Comparison of ENCODE assay signal across 13 cellular contexts in genomic region chr2:102110168-102110567, GRCh38. TPM values are rescaled to one million over a fixed set of nuclear protein-coding genes. Genes with fewer than 3 reads are reported as not detected.
"Had no signal": no experiment of that assay in that cellular context is flagged by ENCODE, and none has a peak within 500 bp of the region (broad histone marks: within the 10 kb centered on the region; RNA-seq: fewer than 3 reads in every experiment).

No MANE protein-coding gene starts in this region.

- H3K4me3 Mint-ChIP-seq: activated CD8-positive, alpha-beta T cell treated with anti-CD3 and anti-CD28 coated beads, Interleukin-2, amount 10 ng/mL, durations not matched to agents 7 days and 5 days had no signal

- H3K27me3 ChIP-seq: foreskin keratinocyte, SJSA1, transverse colon had no signal

- H3K36me3 ChIP-seq: SJSA1, transverse colon had no signal

- H3K4me3 ChIP-seq: SJSA1, transverse colon had no signal

- H3K27ac Mint-ChIP-seq: activated CD8-positive, alpha-beta T cell treated with anti-CD3 and anti-CD28 coated beads, Interleukin-2, amount 10 ng/mL, durations not matched to agents 7 days and 5 days had no signal

- H3K9me3 ChIP-seq: SJSA1, transverse colon had no signal

- DNase-seq: activated CD4-positive, alpha-beta T cell treated with anti-CD3 and anti-CD28 coated beads for 1 hour; activated CD8-positive, alpha-beta memory T cell treated with anti-CD3 and anti-CD28 coated beads, Interleukin-2, amount 50 U/mL, for 48 hours; activated CD8-positive, alpha-beta T cell treated with anti-CD3 and anti-CD28 coated beads, Interleukin-2, amount 10 ng/mL, durations not matched to agents 7 days and 5 days; activated naive CD4-positive, alpha-beta T cell treated with Interleukin-2 at 50 U/mL for 16 hours; central memory CD4-positive, alpha-beta T cell; effector memory CD4-positive, alpha-beta T cell; foreskin keratinocyte; head of caudate nucleus; left colon; SW 1271; transverse colon had no signal

- H3K27ac ChIP-seq: foreskin keratinocyte, SJSA1, transverse colon had no signal

- H3K4me1 ChIP-seq: foreskin keratinocyte had no signal

- ATAC-seq: activated CD8-positive, alpha-beta T cell treated with anti-CD3 and anti-CD28 coated beads, Interleukin-2, amount 10 ng/mL, durations not matched to agents 7 days and 5 days; foreskin keratinocyte; left colon had no signal

RNA-seq across cellular contexts. Expression of gene IL1R1, which starts 32.4 kb away (rescaled TPM):
- total RNA-seq: activated CD8-positive, alpha-beta T cell treated with anti-CD3 and anti-CD28 coated beads, Interleukin-2, amount 10 ng/mL, durations not matched to agents 7 days and 5 days had no signal
- polyA plus RNA-seq: neural cell had no signal
